ENCODE assay signal across 17 cellular contexts in genomic region chr2:187654535-187654934, GRCh38.
A peak's percentile ranks its signal among the peaks of the same experiment; 100 is the strongest.
DNase-seq lines count a peak whose midpoint lies in the region; ATAC-seq and TF ChIP-seq lines count a peak whose summit lies in the region.
"Had no signal": no experiment of that assay in that cellular context is flagged by ENCODE, and none has a peak within 500 bp of the region (broad histone marks: within the 10 kb centered on the region; RNA-seq: fewer than 3 reads in every experiment).

No MANE protein-coding gene starts in this region.

- no peaks in the 10 kb centered on the region for H3K36me3 Mint-ChIP-seq in MCF 10A (ENCODE audit: insufficient read depth, unreplicated experiment)
- H3K36me3 Mint-ChIP-seq: activated naive CD4-positive, alpha-beta T cell treated with anti-CD3 and anti-CD28 coated beads, Interleukin-2, amount 10 ng/mL, durations not matched to agents 7 days and 5 days; CD4-positive, alpha-beta memory T cell had no signal

- H2AFZ ChIP-seq in mammary epithelial cell (ENCODE audit: low read depth, low read length) (no peak overlapping the region), Karpas-422 (ENCODE audit: low read length) (no peak overlapping the region)

- H3K9ac ChIP-seq in mammary epithelial cell (ENCODE audit: insufficient read depth, low read length) (no peak overlapping the region), Karpas-422 (ENCODE audit: low read length) (no peak overlapping the region)

- no peaks in the 10 kb centered on the region for H3K27me3 ChIP-seq in mammary epithelial cell (ENCODE audit: insufficient read depth, low read length)
- H3K27me3 ChIP-seq in stomach: no peaks in the 10 kb centered on the region
- H3K27me3 ChIP-seq in Karpas-422 (ENCODE audit: low read length): no peaks in the 10 kb centered on the region
- H3K27me3 ChIP-seq: brain microvascular endothelial cell, SJSA1, tibial artery had no signal

- CTCF ChIA-PET in MCF 10A (lab: Yijun Ruan, JAX) (no interaction called here), mammary epithelial cell (lab: Charles Lee; ENCODE audit: low non-redundant PET) (no interaction called here)

- no peak for TF ChIP-seq POLR2A in stomach (IDR thresholded peaks at IDR 0.05)

- no peak for TF ChIP-seq EP300 in stomach (IDR thresholded peaks at IDR 0.05)

- peaks cover 5% of the 10 kb centered on the region for H3K4me1 Mint-ChIP-seq in MCF 10A (ENCODE audit: insufficient read depth, unreplicated experiment)
- H3K4me1 Mint-ChIP-seq: activated naive CD4-positive, alpha-beta T cell treated with anti-CD3 and anti-CD28 coated beads, Interleukin-2, amount 10 ng/mL, durations not matched to agents 7 days and 5 days; CD4-positive, alpha-beta memory T cell had no signal

- dilution Hi-C loops in mammary epithelial cell (cut with HindIII; ENCODE audit: low sequenced_read_pairs): no loop called here

- no peak for ATAC-seq in GM19328 (IDR thresholded peaks at IDR 0.05; ENCODE audit: unreplicated experiment)
- ATAC-seq: A549 had no signal

- BruUV-seq in MCF 10A (replicated peaks; lab: Mats Ljungman, UMichigan) (no TSS peak), mammary epithelial cell (replicated peaks; lab: Mats Ljungman, UMichigan) (no TSS peak)

- intact Hi-C loops in MCF 10A (cut with micrococcal nuclease): no loop called here
- intact Hi-C loops in mammary epithelial cell (cut with micrococcal nuclease): loop anchor here (10.0 kb wide), 1 partner anchor 150 kb away; no protein-coding TSS in a partner anchor
- intact Hi-C loops in stomach (cut with DNase I; ENCODE audit: low total_unique reads): no loop called here

- no peaks in the 10 kb centered on the region for H3K4me1 ChIP-seq in mammary epithelial cell (ENCODE audit: insufficient read depth, low read length)
- no peaks in the 10 kb centered on the region for H3K4me1 ChIP-seq in stomach
- no peaks in the 10 kb centered on the region for H3K4me1 ChIP-seq in Karpas-422 (ENCODE audit: low read length)
- H3K4me1 ChIP-seq: A549, SJSA1, tibial artery had no signal

- H4K20me1 ChIP-seq in mammary epithelial cell (ENCODE audit: insufficient read depth, low read length) (no peaks in the 10 kb centered on the region), Karpas-422 (ENCODE audit: insufficient read depth, low read depth, low read length) (no peaks in the 10 kb centered on the region)

- H3K36me3 ChIP-seq in mammary epithelial cell (ENCODE audit: insufficient read depth, low read length) (no peaks in the 10 kb centered on the region), stomach (no peaks in the 10 kb centered on the region), Karpas-422 (ENCODE audit: insufficient read depth, low read length) (no peaks in the 10 kb centered on the region)
- H3K36me3 ChIP-seq: brain microvascular endothelial cell, SJSA1, tibial artery had no signal

- no peak overlapping the region for H3K27ac Mint-ChIP-seq in MCF 10A (ENCODE audit: low read depth, unreplicated experiment)
- H3K27ac Mint-ChIP-seq: activated naive CD4-positive, alpha-beta T cell treated with anti-CD3 and anti-CD28 coated beads, Interleukin-2, amount 10 ng/mL, durations not matched to agents 7 days and 5 days; CD4-positive, alpha-beta memory T cell; progenitor cell of endocrine pancreas had no signal

- H3K9me3 Mint-ChIP-seq in MCF 10A (ENCODE audit: unreplicated experiment): no peaks in the 10 kb centered on the region
- H3K9me3 Mint-ChIP-seq: activated naive CD4-positive, alpha-beta T cell treated with anti-CD3 and anti-CD28 coated beads, Interleukin-2, amount 10 ng/mL, durations not matched to agents 7 days and 5 days had no signal

- 72% methylated on average over 2 of the region's 4 CpGs for WGBS in mammary epithelial cell (ENCODE audit: low coverage, missing lambda C conversion rate)
- 56 to 69% (median 67%) methylated on average over 4 of the region's 4 CpGs for WGBS in stomach, 5 donors

- no peaks in the 10 kb centered on the region for H3K27me3 Mint-ChIP-seq in MCF 10A (ENCODE audit: insufficient read depth, unreplicated experiment)
- H3K27me3 Mint-ChIP-seq: activated naive CD4-positive, alpha-beta T cell treated with anti-CD3 and anti-CD28 coated beads, Interleukin-2, amount 10 ng/mL, durations not matched to agents 7 days and 5 days; CD4-positive, alpha-beta memory T cell had no signal

- H3K4me2 ChIP-seq in mammary epithelial cell (ENCODE audit: insufficient read depth, low read depth, low read length) (no peak overlapping the region), Karpas-422 (ENCODE audit: low read depth, low read length, poor library complexity, severe bottlenecking) (no peak overlapping the region)
- H3K4me2 ChIP-seq: A549 had no signal

- no peaks in the 10 kb centered on the region for H3K9me2 ChIP-seq in Karpas-422 (replicated peaks; ENCODE audit: insufficient read depth, low read length)

- no peak overlapping the region for H3K4me3 Mint-ChIP-seq in MCF 10A (ENCODE audit: unreplicated experiment)
- H3K4me3 Mint-ChIP-seq: activated naive CD4-positive, alpha-beta T cell treated with anti-CD3 and anti-CD28 coated beads, Interleukin-2, amount 10 ng/mL, durations not matched to agents 7 days and 5 days; CD4-positive, alpha-beta memory T cell had no signal

- H3K9me3 ChIP-seq in mammary epithelial cell (replicated peaks; ENCODE audit: insufficient read depth, low read length) (no peaks in the 10 kb centered on the region), stomach (no peaks in the 10 kb centered on the region), Karpas-422 (ENCODE audit: low read length) (no peaks in the 10 kb centered on the region)
- H3K9me3 ChIP-seq: A549, SJSA1, tibial artery had no signal

- in situ Hi-C loops in mammary epithelial cell (cut with MboI; ENCODE audit: low sequenced_read_pairs in 2 of 2): no loop called here

- H3K79me2 ChIP-seq in mammary epithelial cell (ENCODE audit: insufficient read depth, low read length) (no peaks in the 10 kb centered on the region), Karpas-422 (ENCODE audit: low read length) (no peaks in the 10 kb centered on the region)

- H3K4me3 ChIP-seq in mammary epithelial cell (replicated peaks in 1 of 3; ENCODE audit: insufficient read depth in 1 of 3, low read depth in 2 of 3, low read length in 3 of 3) (no peak overlapping the region), stomach (no peak overlapping the region), Karpas-422 (ENCODE audit: low read length) (no peak overlapping the region)
- H3K4me3 ChIP-seq: A549, SJSA1, tibial artery had no signal

- no peak for TF ChIP-seq CTCF in MCF 10A (IDR thresholded peaks at IDR 0.05; ENCODE audit: unreplicated experiment)
- TF ChIP-seq CTCF in mammary epithelial cell (conservative IDR thresholded peaks at IDR 0.05 in 1 of 2, IDR thresholded peaks at IDR 0.05 in 1 of 2; ENCODE audit: extremely low read depth in 1 of 2, insufficient read depth in 1 of 2, low read depth in 1 of 2, low read length in 2 of 2): no peak
- no peak for TF ChIP-seq CTCF in stomach (IDR thresholded peaks at IDR 0.05)

- peak; percentile 9 for DNase-seq in MCF 10A (ENCODE audit: unreplicated experiment)
- no peak for DNase-seq in mammary epithelial cell
- DNase-seq in NCI-H2029 (lab: John Stamatoyannopoulos, UW): peak; percentile 70
- DNase-seq in OCI-M1 (lab: John Stamatoyannopoulos, UW): peak; percentile 23
- DNase-seq in stomach: peak; percentile 30
- DNase-seq in SKM-1 treated with dmso at 0.1 percent for 144 hours (lab: John Stamatoyannopoulos, UW; ENCODE audit: unreplicated experiment): no peak
- DNase-seq in Karpas-422: no peak
- DNase-seq: activated naive CD4-positive, alpha-beta T cell treated with anti-CD3 and anti-CD28 coated beads, Interleukin-2, amount 10 ng/mL, durations not matched to agents 7 days and 5 days; brain microvascular endothelial cell; CD4-positive, alpha-beta memory T cell; effector CD8-positive, alpha-beta T cell; NCI-H510A; tibial artery had no signal

- H3K27ac ChIP-seq in mammary epithelial cell (ENCODE audit: insufficient read depth, low read depth, low read length) (no peak overlapping the region), stomach (no peak overlapping the region), Karpas-422 (ENCODE audit: low read length) (no peak overlapping the region)
- H3K27ac ChIP-seq: A549, brain microvascular endothelial cell, SJSA1, tibial artery had no signal

- POLR2A ChIA-PET in MCF 10A (lab: Yijun Ruan, JAX): no interaction called here

Comparison
In these comparisons a context has a peak if more than half of its experiments do, and no peak if none do; other contexts are left out.
1. DNase-seq: peak in MCF 10A (single experiment), NCI-H2029 (single experiment), OCI-M1 (single experiment) and stomach (single experiment); none in mammary epithelial cell (single experiment), SKM-1 treated with dmso at 0.1 percent for 144 hours (single experiment) and Karpas-422 (single experiment).